Comparison of ENCODE assay signal across 27 cellular contexts in genomic region chr6:23415819-23416427, GRCh38.
A peak's percentile ranks its signal among the peaks of the same experiment; 100 is the strongest.
DNase-seq lines count a peak whose midpoint lies in the region; ATAC-seq, FAIRE-seq and TF ChIP-seq lines count a peak whose summit lies in the region.
"Had no signal": no experiment of that assay in that cellular context is flagged by ENCODE, and none has a peak within 500 bp of the region (broad histone marks: within the 10 kb centered on the region; RNA-seq: fewer than 3 reads in every experiment).

No MANE protein-coding gene starts in this region.

- no peaks in the 10 kb centered on the region for H4K20me1 ChIP-seq in GM12878 (ENCODE audit: control insufficient read depth, insufficient read depth)

- H3K4me3 ChIP-seq in GM06990 (replicated peaks; ENCODE audit: low read depth, low read length) (no peak overlapping the region), GM12878 (no peak overlapping the region), testis (no peak overlapping the region), uterus (no peak overlapping the region)
- H3K4me3 ChIP-seq: PC-9, SJSA1 had no signal

- H3K27ac ChIP-seq in GM12878 (ENCODE audit: control insufficient read depth, insufficient read depth), result no peak overlapping the region
- H3K27ac ChIP-seq in testis, result no peak overlapping the region
- no peak overlapping the region for H3K27ac ChIP-seq in uterus
- H3K27ac ChIP-seq: PC-9, SJSA1 had no signal

- no peaks in the 10 kb centered on the region for H3K9me3 ChIP-seq in GM12878 (replicated peaks; ENCODE audit: control insufficient read depth, insufficient read depth, low read length)
- no peaks in the 10 kb centered on the region for H3K9me3 ChIP-seq in testis
- no peaks in the 10 kb centered on the region for H3K9me3 ChIP-seq in uterus

- peak; percentile 71 for ATAC-seq in GM18870 (IDR thresholded peaks at IDR 0.05; ENCODE audit: unreplicated experiment)
- ATAC-seq in HG03432 (IDR thresholded peaks at IDR 0.05; ENCODE audit: unreplicated experiment), result peak; percentile 47
- ATAC-seq in GM12878, result peak; percentile 69
- ATAC-seq in HG03025 (IDR thresholded peaks at IDR 0.05; ENCODE audit: low FRiP score, unreplicated experiment), result no peak
- no peak for ATAC-seq in Right ventricle myocardium inferior
- ATAC-seq: HCT116 had no signal

- CTCF ChIA-PET in GM12878 (lab: Yijun Ruan, JAX), result interaction anchor here (1.9 kb wide), 1 partner anchor 1827 kb away, joined by 4 read pairs; no protein-coding TSS in a partner anchor

- H3K27me3 ChIP-seq in GM06990 (replicated peaks; ENCODE audit: control insufficient read depth, insufficient read depth, low read length) (no peaks in the 10 kb centered on the region), GM12878 (replicated peaks in 1 of 2; ENCODE audit: control insufficient read depth in 2 of 2, insufficient read depth in 2 of 2, low read length in 1 of 2) (no peaks in the 10 kb centered on the region), testis (no peaks in the 10 kb centered on the region), uterus (no peaks in the 10 kb centered on the region)
- H3K27me3 ChIP-seq: SJSA1 had no signal

- TF ChIP-seq RAD21 in GM12878 (IDR thresholded peaks at IDR 0.05; ENCODE audit: insufficient read depth, low read depth, low read length), result no peak

- SMC1A ChIA-PET in GM12878 (lab: Charles Lee; ENCODE audit: uncharacterized antibody, unreplicated experiment), result interaction anchor here (0.6 kb wide), 1 partner anchor 10 kb away, joined by 3 read pairs; no protein-coding TSS in a partner anchor

- TF ChIP-seq CTCF in GM06990 (IDR thresholded peaks at IDR 0.05; ENCODE audit: insufficient read depth, low read length, poor library complexity, severe bottlenecking), result no peak
- TF ChIP-seq CTCF in GM12878 (IDR thresholded peaks at IDR 0.05 in 2 of 3, conservative IDR thresholded peaks at IDR 0.05 in 1 of 3; ENCODE audit: control insufficient read depth in 2 of 3, extremely low read depth in 1 of 3, insufficient read depth in 1 of 3, low read depth in 3 of 3, low read length in 3 of 3), result no peak
- no peak for TF ChIP-seq CTCF in testis (IDR thresholded peaks at IDR 0.05)
- no peak for TF ChIP-seq CTCF in uterus (IDR thresholded peaks at IDR 0.05)

- POLR2A ChIA-PET in GM12878 (lab: Charles Lee), result no interaction called here

- intact Hi-C loops in GM12878 (cut with micrococcal nuclease; ENCODE audit: unreplicated experiment), result no loop called here
- intact Hi-C loops in testis (cut with DNase I; ENCODE audit: low total_unique reads), result no loop called here
- intact Hi-C loops in uterus (cut with DNase I; ENCODE audit: low total_unique reads), result no loop called here
- intact Hi-C loops in Right ventricle myocardium inferior (cut with DNase I), result loop anchor here (10.0 kb wide), 1 partner anchor 1821 kb away; the partner anchor contains the start of gene SOX4

- no TSS peak for BruUV-seq in GM12878 (replicated peaks; lab: Mats Ljungman, UMichigan)

- H3K4me1 ChIP-seq in GM12878 (ENCODE audit: control insufficient read depth, insufficient read depth, low read length) (no peaks in the 10 kb centered on the region), testis (peaks cover 5% of the 10 kb centered on the region), uterus (no peaks in the 10 kb centered on the region)
- H3K4me1 ChIP-seq: SJSA1 had no signal

- RAD21 ChIA-PET in GM12878 (lab: Charles Lee; ENCODE audit: unreplicated experiment), result interaction anchor here (0.6 kb wide), 1 partner anchor 1036 kb away, joined by 3 read pairs; no protein-coding TSS in a partner anchor

- no peak overlapping the region; the same call in 1 of the 2 replicates for H2AFZ ChIP-seq in GM12878 (ENCODE audit: control insufficient read depth, low read depth, low read length)
- H2AFZ ChIP-seq: PC-9 had no signal

- WGBS in GM12878 (ENCODE audit: insufficient coverage, insufficient replicate concordance, low lambda C conversion rate, missing lambda C conversion rate), result 15% methylated on average over 5 of the region's 5 CpGs
- 91% methylated on average over 5 of the region's 5 CpGs for WGBS in testis, 2 donors

- peak; percentile 30 for DNase-seq in GM06990 (ENCODE audit: extremely low read depth, insufficient read length)
- no peak for DNase-seq in GM12878 (ENCODE audit: low read depth, low spot score)
- DNase-seq in testis, result no peak
- no peak for DNase-seq in uterus
- no peak for DNase-seq in Right ventricle myocardium inferior (ENCODE audit: missing footprints)
- DNase-seq: 8988T; ACHN; Calu3; DMS79 treated with DMSO at 0.1 percent for 48 hours; GF-D8; Karpas-422; MV-4-11; NCI-H1105; NCI-H1436 treated with DMSO at 0.1 percent for 48 hours; NCI-H187 treated with DMSO at 0.1 percent for 48 hours; NCI-H2171 treated with DMSO at 0.1 percent for 48 hours; NCI-H345; NCI-H510A treated with DMSO at 0.1 percent for 48 hours; NK-92 treated with Interleukin-12 subunit alpha and Interleukin-12 subunit beta, amount 100 ng/mL, for 24 hours; PC-9; Right ventricle myocardium superior had no signal

- no peak overlapping the region for H3K9ac ChIP-seq in GM12878 (ENCODE audit: control insufficient read depth, insufficient read depth, low read length)

- FAIRE-seq in GM12878 (lab: Jason Lieb, UNC), result no peak
- FAIRE-seq: GM19239 had no signal

- H3K4me2 ChIP-seq in GM12878 (ENCODE audit: control insufficient read depth, insufficient read depth), result no peak overlapping the region
- H3K4me2 ChIP-seq: PC-9 had no signal

- in situ Hi-C loops in GM12878 (cut with MboI), result no loop called here

- no peak for TF ChIP-seq POLR2A in GM12878 (IDR thresholded peaks at IDR 0.05; ENCODE audit: low read depth, low read length)
- no peak for TF ChIP-seq POLR2A in testis (IDR thresholded peaks at IDR 0.05)
- no peak for TF ChIP-seq POLR2A in uterus (IDR thresholded peaks at IDR 0.05)

- TF ChIP-seq EP300 in GM12878 (IDR thresholded peaks at IDR 0.05; ENCODE audit: borderline replicate concordance in 1 of 2, control insufficient read depth in 1 of 2, low read depth in 2 of 2, low read length in 2 of 2), result peak in 1 of 2 experiments; percentile 41; a peak in 2 of 4 replicates

- H3K79me2 ChIP-seq in GM12878 (ENCODE audit: control insufficient read depth, insufficient read depth, low read length), result no peaks in the 10 kb centered on the region

- H3K36me3 ChIP-seq in GM06990 (ENCODE audit: control insufficient read depth, insufficient read depth, low read length) (no peaks in the 10 kb centered on the region), GM12878 (ENCODE audit: control insufficient read depth in 2 of 2, insufficient read depth in 2 of 2, low read length in 1 of 2) (no peaks in the 10 kb centered on the region), testis (ENCODE audit: low read depth, missing control alignments) (no peaks in the 10 kb centered on the region), uterus (no peaks in the 10 kb centered on the region)
- H3K36me3 ChIP-seq: SJSA1 had no signal

TF ChIP-seq in GM12878, 131 proteins besides CTCF, POLR2A, EP300 and RAD21 (continues in another document):
- TF ChIP-seq IKZF2 (IDR thresholded peaks at IDR 0.05), result peak; percentile 74 to 82
- peak; percentile 73; the same call in 1 of the 2 replicates for TF ChIP-seq NFIC (IDR thresholded peaks at IDR 0.05; ENCODE audit: low read depth, low read length)
- TF ChIP-seq BMI1 (IDR thresholded peaks at IDR 0.05; ENCODE audit: borderline replicate concordance), result no peak
- TF ChIP-seq TCF3 (IDR thresholded peaks at IDR 0.05; ENCODE audit: borderline replicate concordance, insufficient read depth, low read depth, low read length), result no peak
- peak; percentile 27; the same call in 1 of the 2 replicates for TF ChIP-seq ATF2 (IDR thresholded peaks at IDR 0.05; ENCODE audit: low read length)
- no peak for TF ChIP-seq STAT1 (conservative IDR thresholded peaks at IDR 0.05)
- no peak for TF ChIP-seq CEBPZ (IDR thresholded peaks at IDR 0.05; ENCODE audit: low read depth, low read length)
- TF ChIP-seq KLF5 (IDR thresholded peaks at IDR 0.05; ENCODE audit: partially characterized antibody), result no peak
- no peak for TF ChIP-seq SMAD5 (IDR thresholded peaks at IDR 0.05; ENCODE audit: low read depth)

Comparison
In these comparisons a context has a peak if more than half of its experiments do, and no peak if none do; other contexts are left out.
1. ATAC-seq: peak in GM18870 (single experiment), HG03432 (single experiment) and GM12878 (single experiment); none in HG03025 (single experiment) and Right ventricle myocardium inferior (single experiment).